Comparison of ENCODE assay signal across 26 cellular contexts in genomic region chr3:35078780-35079179, GRCh38.
"Had no signal": no experiment of that assay in that cellular context is flagged by ENCODE, and none has a peak within 500 bp of the region (broad histone marks: within the 10 kb centered on the region; RNA-seq: fewer than 3 reads in every experiment).

No MANE protein-coding gene starts in this region.

- H3K27ac ChIP-seq: stomach, suprapubic skin, testis, thoracic aorta, thyroid gland, tibial artery, tibial nerve, upper lobe of left lung, upper lobe of right lung, uterus, vagina had no signal

- H3K4me3 ChIP-seq: stomach, suprapubic skin, testis, thoracic aorta, thyroid gland, tibial artery, tibial nerve, transverse colon, upper lobe of left lung, upper lobe of right lung, uterus, vagina had no signal

- H3K27me3 ChIP-seq: stomach, suprapubic skin, testis, thyroid gland, tibial artery, tibial nerve, transverse colon, upper lobe of left lung, upper lobe of right lung, uterus, vagina had no signal

- H3K36me3 ChIP-seq: stomach, suprapubic skin, thoracic aorta, thyroid gland, tibial artery, tibial nerve, transverse colon, upper lobe of left lung, upper lobe of right lung, uterus, vagina had no signal

- DNase-seq: stimulated activated CD4-positive, alpha-beta T cell treated with anti-CD3 and anti-CD28 coated beads, Interleukin-2, amount 100 ng/mL, for 48 hours; stimulated activated CD4-positive, alpha-beta T cell treated with anti-CD3 and anti-CD28 coated beads, Interleukin-4, amount 100 ng/mL, for 1 hour; stimulated activated CD4-positive, alpha-beta T cell treated with anti-CD3 and anti-CD28 coated beads, Interleukin-4, amount 100 ng/mL, for 24 hours; stimulated activated CD4-positive, alpha-beta T cell treated with anti-CD3 and anti-CD28 coated beads, Interleukin-4, amount 100 ng/mL, for 4 hours; stimulated activated CD8-positive, alpha-beta memory T cell treated with anti-CD3 and anti-CD28 coated beads, Interleukin-4, amount 100 ng/mL, for 48 hours; stimulated activated naive B cell treated with anti-CD40 and anti-IgM and Interleukin-4, amounts not matched to agents 10 μg/mL and 1 μg/mL and 100 μg/mL, for 72 hours; stimulated activated naive CD4-positive, alpha-beta T cell; stimulated activated naive CD4-positive, alpha-beta T cell treated with Interleukin-2 at 50 U/mL for 16 hours; stimulated activated naive CD8-positive, alpha-beta T cell treated with anti-CD3 and anti-CD28 coated beads, Interleukin-15, amount 100 ng/mL, for 72 hours; stimulated activated naive CD8-positive, alpha-beta T cell treated with anti-CD3 and anti-CD28 coated beads, Interleukin-15, Interleukin-2, amounts not matched to agents 100 U/mL and 50 U/mL, for 24 hours; stomach; substantia nigra; testis; thyroid gland; tibial artery; transverse colon; trophoblast cell; upper lobe of left lung; upper lobe of right lung; uterus had no signal

- H3K4me1 ChIP-seq: stomach, suprapubic skin, testis, thyroid gland, tibial artery, tibial nerve, upper lobe of left lung, upper lobe of right lung, uterus, vagina had no signal

- H3K9me3 ChIP-seq: stomach, suprapubic skin, testis, thoracic aorta, thyroid gland, tibial artery, tibial nerve, transverse colon, upper lobe of left lung, upper lobe of right lung, uterus, vagina had no signal

- ATAC-seq: stimulated activated effector memory CD8-positive, alpha-beta T cell treated with anti-CD3 and anti-CD28 coated beads, Interleukin-12 subunit alpha, Interleukin-12 subunit beta, amount 100 ng/mL, for 72 hours; stimulated activated memory B cell treated with anti-CD40 and anti-IgM and Interleukin-4, amounts not matched to agents 10 μg/mL and 1 μg/mL and 100 μg/mL, for 72 hours; stimulated activated naive B cell treated with anti-CD40 and anti-IgM and Interleukin-4, amounts not matched to agents 10 μg/mL and 1 μg/mL and 100 μg/mL, for 72 hours; stimulated activated naive CD8-positive, alpha-beta T cell treated with anti-CD3 and anti-CD28 coated beads, Interleukin-15, amount 100 ng/mL, for 72 hours; stimulated activated naive CD8-positive, alpha-beta T cell treated with anti-CD3 and anti-CD28 coated beads, Interleukin-15, Interleukin-2, amounts not matched to agents 100 U/mL and 50 U/mL, for 24 hours; upper lobe of right lung had no signal
